Comparison of ENCODE assay signal across 9 cellular contexts in genomic region chr1:181089017-181089776, GRCh38. TPM values are rescaled to one million over a fixed set of nuclear protein-coding genes. Genes with fewer than 3 reads are reported as not detected.
A peak's percentile ranks its signal among the peaks of the same experiment; 100 is the strongest.
DNase-seq lines count a peak whose midpoint lies in the region; ATAC-seq, FAIRE-seq and TF ChIP-seq lines count a peak whose summit lies in the region.
"Had no signal": no experiment of that assay in that cellular context is flagged by ENCODE, and none has a peak within 500 bp of the region (broad histone marks: within the 10 kb centered on the region; RNA-seq: fewer than 3 reads in every experiment).

No MANE protein-coding gene starts in this region.

- H3K4me1 ChIP-seq in effector memory CD4-positive, alpha-beta T cell (ENCODE audit: control insufficient read depth, insufficient read depth, low read length, poor library complexity, severe bottlenecking): peaks cover 11% of the 10 kb centered on the region
- H3K4me1 ChIP-seq in upper lobe of right lung: peaks cover 14% of the 10 kb centered on the region

- peak overlapping the region; percentile 93 to 99 (median 99) for H3K4me3 Mint-ChIP-seq in naive thymus-derived CD8-positive, alpha-beta T cell

- POLR2A ChIA-PET in naive thymus-derived CD8-positive, alpha-beta T cell (lab: Charles Lee): interaction anchor here (0.7 to 8.8 kb wide), 21 partner anchors 13 to 318 kb away, joined by 3 to 239 read pairs (median 4); partner anchors contain the start of genes MR1 and STX6

- H3K4me1 Mint-ChIP-seq in naive thymus-derived CD8-positive, alpha-beta T cell: peaks cover 28 to 54% (median 46%) of the 10 kb centered on the region in 4 donors

- TF ChIP-seq CTCF in upper lobe of right lung (IDR thresholded peaks at IDR 0.05): no peak

- H3K9me3 Mint-ChIP-seq in naive thymus-derived CD8-positive, alpha-beta T cell: no peaks in the 10 kb centered on the region

- no peaks in the 10 kb centered on the region for H3K27me3 ChIP-seq in effector memory CD4-positive, alpha-beta T cell (replicated peaks; ENCODE audit: control insufficient read depth, insufficient read depth, low read length, poor library complexity, severe bottlenecking)
- H3K27me3 ChIP-seq in upper lobe of right lung: no peaks in the 10 kb centered on the region

- peaks cover 0 to 9% (median 0%) of the 10 kb centered on the region in 3 donors for H3K36me3 Mint-ChIP-seq in naive thymus-derived CD8-positive, alpha-beta T cell

- peak overlapping the region; percentile 99 for H3K27ac ChIP-seq in effector memory CD4-positive, alpha-beta T cell (ENCODE audit: insufficient read depth, low read length, poor library complexity, severe bottlenecking)
- peak overlapping the region; percentile 90 for H3K27ac ChIP-seq in upper lobe of right lung

- H3K36me3 ChIP-seq in effector memory CD4-positive, alpha-beta T cell (ENCODE audit: control insufficient read depth, insufficient read depth, low read length): no peaks in the 10 kb centered on the region
- H3K36me3 ChIP-seq in upper lobe of right lung: peaks cover 11% of the 10 kb centered on the region

- peak overlapping the region; percentile 92 for H3K4me3 ChIP-seq in effector memory CD4-positive, alpha-beta T cell (ENCODE audit: insufficient read depth, low read depth, low read length, poor library complexity, severe bottlenecking)
- peak overlapping the region; percentile 88 for H3K4me3 ChIP-seq in upper lobe of right lung

- H3K27ac Mint-ChIP-seq in naive thymus-derived CD8-positive, alpha-beta T cell: peak overlapping the region; percentile 93 to 99 (median 98)

- no peaks in the 10 kb centered on the region for H3K9me3 ChIP-seq in effector memory CD4-positive, alpha-beta T cell (ENCODE audit: control insufficient read depth, low read length)
- H3K9me3 ChIP-seq in upper lobe of right lung: no peaks in the 10 kb centered on the region

- ATAC-seq in HG03196 (IDR thresholded peaks at IDR 0.05; ENCODE audit: unreplicated experiment): peak; percentile 8
- peak; percentile 8 to 18 for ATAC-seq in naive thymus-derived CD8-positive, alpha-beta T cell
- ATAC-seq in upper lobe of right lung: peak; percentile 1

- DNase-seq in NCI-H345 (lab: John Stamatoyannopoulos, UW) (peak; percentile 55), NCI-H345 treated with DMSO at 0.1 percent for 48 hours (lab: John Stamatoyannopoulos, UW; ENCODE audit: unreplicated experiment) (no peak), upper lobe of right lung (peak; percentile 80), HTR-8/SVneo (ENCODE audit: insufficient read length, low spot score) (no peak)
- peak in 3 of 4 experiments; percentile 14 to 23 (median 21) for DNase-seq in activated CD4-positive, CD25-positive, alpha-beta regulatory T cell (lab: John Stamatoyannopoulos, UW)
- DNase-seq in effector memory CD4-positive, alpha-beta T cell: peak in 2 of 3 donors; percentile 12 to 15
- DNase-seq in naive thymus-derived CD8-positive, alpha-beta T cell: peak in 8 of 10 donors; percentile 11 to 66 (median 30)

- intact Hi-C loops in upper lobe of right lung (cut with DNase I): no loop called here

- H3K27me3 Mint-ChIP-seq in naive thymus-derived CD8-positive, alpha-beta T cell: no peaks in the 10 kb centered on the region

- no peak for FAIRE-seq in HTR-8/SVneo (lab: Jason Lieb, UNC)
- FAIRE-seq: endometrium had no signal

RNA-seq across cellular contexts. Expression of gene IER5, which starts 0.7 kb away (rescaled TPM):
- total RNA-seq in naive thymus-derived CD8-positive, alpha-beta T cell: 10 to 100 TPM; 18.7 to 19.6 TPM
- polyA plus RNA-seq in naive thymus-derived CD8-positive, alpha-beta T cell: 1 to 10 TPM; 2.5 to 9.4 (median 8.3) TPM
- 32.0 TPM for total RNA-seq in upper lobe of right lung

RNA-seq across cellular contexts. Expression of gene MR1, which starts 55.4 kb away (rescaled TPM):
- 10 to 100 TPM; 26.5 to 28.8 TPM for total RNA-seq in naive thymus-derived CD8-positive, alpha-beta T cell
- polyA plus RNA-seq in naive thymus-derived CD8-positive, alpha-beta T cell: 10 to 100 TPM; 27.8 to 35.5 (median 33.4) TPM
- 45.0 TPM for total RNA-seq in upper lobe of right lung

Comparison
In these comparisons a context has a peak if more than half of its experiments do, and no peak if none do; other contexts are left out.
1. DNase-seq: peak in NCI-H345 (single experiment), activated CD4-positive, CD25-positive, alpha-beta regulatory T cell (3 of 4), effector memory CD4-positive, alpha-beta T cell (2 of 3), naive thymus-derived CD8-positive, alpha-beta T cell (8 of 10) and upper lobe of right lung (single experiment); none in NCI-H345 treated with DMSO at 0.1 percent for 48 hours (single experiment) and HTR-8/SVneo (single experiment).
2. Peak in every context shown above with its lines, with median percentiles within 50 percentile points of each other: ATAC-seq.